20 cellular contexts compared by ENCODE assay signal in the genomic region with DNA sequence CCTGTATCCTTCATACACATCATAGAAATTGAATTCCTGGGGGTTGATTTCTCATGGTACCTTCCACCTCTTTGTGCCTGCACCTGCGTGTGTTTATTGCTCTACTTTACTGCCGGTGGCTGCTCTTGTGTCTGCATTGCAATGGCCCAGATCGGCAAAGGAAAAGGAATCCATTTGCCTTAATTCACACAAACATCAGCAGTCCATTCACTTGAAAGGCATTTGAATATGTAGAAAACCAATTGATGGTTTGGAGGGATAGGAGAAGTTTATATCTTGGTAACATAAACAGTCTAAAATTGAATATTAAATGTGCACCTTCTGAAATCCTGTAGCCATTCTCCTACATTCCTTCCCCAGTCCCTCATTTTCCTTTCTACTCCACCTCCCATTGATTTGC. TPM values are rescaled to one million over a fixed set of nuclear protein-coding genes. Genes with fewer than 3 reads are reported as not detected.
"Had no signal": no experiment of that assay in that cellular context is flagged by ENCODE, and none has a peak within 500 bp of the region (broad histone marks: within the 10 kb centered on the region; RNA-seq: fewer than 3 reads in every experiment).

No MANE protein-coding gene starts in this region.

- DNase-seq: colonic mucosa; dermis blood vessel endothelial cell; esophagus squamous epithelium; foreskin fibroblast; left colon; mammary epithelial cell; naive thymus-derived CD8-positive, alpha-beta T cell; posterior cingulate gyrus; spleen; stimulated activated CD4-positive, alpha-beta T cell treated with anti-CD3 and anti-CD28 coated beads, Interleukin-15, amount 100 ng/mL, for 24 hours; stimulated activated CD4-positive, alpha-beta T cell treated with anti-CD3 and anti-CD28 coated beads, Interleukin-1b, Interleukin-23, amount 100 ng/mL, for 48 hours; stimulated activated CD4-positive, alpha-beta T cell treated with anti-CD3 and anti-CD28 coated beads, Interleukin-4, amount 100 ng/mL, for 24 hours; tibial artery; upper lobe of right lung had no signal

- H3K4me1 ChIP-seq: colonic mucosa, gastroesophageal sphincter, tibial artery, upper lobe of right lung had no signal

- H3K9me3 ChIP-seq: colonic mucosa, esophagus squamous epithelium, gastroesophageal sphincter, neutrophil, spleen, tibial artery, upper lobe of right lung had no signal

- H3K9me3 Mint-ChIP-seq: naive thymus-derived CD8-positive, alpha-beta T cell; stimulated activated memory B cell treated with anti-CD40 and anti-IgM and Interleukin-4, amounts not matched to agents 10 μg/mL and 1 μg/mL and 100 μg/mL, for 72 hours; stimulated activated naive CD8-positive, alpha-beta T cell treated with anti-CD3 and anti-CD28 coated beads, Interleukin-15, Interleukin-2, amounts not matched to agents 100 ng/mL and 50 ng/mL, for 24 hours had no signal

- H3K27me3 ChIP-seq: colonic mucosa, esophagus squamous epithelium, gastroesophageal sphincter, spleen, upper lobe of right lung had no signal

- H3K27ac ChIP-seq: colonic mucosa, esophagus squamous epithelium, gastroesophageal sphincter, neutrophil, spleen, tibial artery, upper lobe of right lung had no signal

- ATAC-seq: gastroesophageal sphincter; left colon; naive thymus-derived CD8-positive, alpha-beta T cell; sciatic nerve; stimulated activated memory B cell treated with anti-CD40 and anti-IgM and Interleukin-4, amounts not matched to agents 10 μg/mL and 1 μg/mL and 100 μg/mL, for 72 hours; upper lobe of right lung had no signal

- H3K27me3 Mint-ChIP-seq: stimulated activated memory B cell treated with anti-CD40 and anti-IgM and Interleukin-4, amounts not matched to agents 10 μg/mL and 1 μg/mL and 100 μg/mL, for 72 hours; stimulated activated naive CD8-positive, alpha-beta T cell treated with anti-CD3 and anti-CD28 coated beads, Interleukin-15, Interleukin-2, amounts not matched to agents 100 ng/mL and 50 ng/mL, for 24 hours had no signal

- H3K36me3 ChIP-seq: colonic mucosa, esophagus squamous epithelium, gastroesophageal sphincter, neutrophil, spleen, tibial artery, upper lobe of right lung had no signal

- H3K27ac Mint-ChIP-seq: stimulated activated memory B cell treated with anti-CD40 and anti-IgM and Interleukin-4, amounts not matched to agents 10 μg/mL and 1 μg/mL and 100 μg/mL, for 72 hours; stimulated activated naive CD8-positive, alpha-beta T cell treated with anti-CD3 and anti-CD28 coated beads, Interleukin-15, Interleukin-2, amounts not matched to agents 100 ng/mL and 50 ng/mL, for 24 hours had no signal

- H3K4me1 Mint-ChIP-seq: stimulated activated memory B cell treated with anti-CD40 and anti-IgM and Interleukin-4, amounts not matched to agents 10 μg/mL and 1 μg/mL and 100 μg/mL, for 72 hours had no signal

- H3K4me3 ChIP-seq: colonic mucosa, esophagus squamous epithelium, gastroesophageal sphincter, spleen, tibial artery, upper lobe of right lung had no signal

- H3K4me3 Mint-ChIP-seq: naive thymus-derived CD8-positive, alpha-beta T cell; stimulated activated memory B cell treated with anti-CD40 and anti-IgM and Interleukin-4, amounts not matched to agents 10 μg/mL and 1 μg/mL and 100 μg/mL, for 72 hours; stimulated activated naive CD8-positive, alpha-beta T cell treated with anti-CD3 and anti-CD28 coated beads, Interleukin-15, Interleukin-2, amounts not matched to agents 100 ng/mL and 50 ng/mL, for 24 hours had no signal

- H3K36me3 Mint-ChIP-seq: naive thymus-derived CD8-positive, alpha-beta T cell; stimulated activated memory B cell treated with anti-CD40 and anti-IgM and Interleukin-4, amounts not matched to agents 10 μg/mL and 1 μg/mL and 100 μg/mL, for 72 hours had no signal

RNA-seq across cellular contexts. Expression of gene SYT16, which starts 23.7 kb away (rescaled TPM):
- total RNA-seq: left colon; mesenteric fat pad; naive thymus-derived CD8-positive, alpha-beta T cell; sciatic nerve had no signal
- polyA plus RNA-seq: naive thymus-derived CD8-positive, alpha-beta T cell had no signal
